Comparison of ENCODE assay signal across 29 cellular contexts in genomic region chr2:145483854-145484253, GRCh38.
"Had no signal": no experiment of that assay in that cellular context is flagged by ENCODE, and none has a peak within 500 bp of the region (broad histone marks: within the 10 kb centered on the region; RNA-seq: fewer than 3 reads in every experiment).

No MANE protein-coding gene starts in this region.

- H3K9me3 ChIP-seq: adrenal gland, body of pancreas, colonic mucosa, heart left ventricle had no signal

- H3K27ac ChIP-seq: adrenal gland, body of pancreas, cardiac muscle cell, colonic mucosa, heart left ventricle had no signal

- H3K4me1 ChIP-seq: adrenal gland, body of pancreas, colonic mucosa, heart left ventricle had no signal

- H3K36me3 ChIP-seq: adrenal gland, cardiac muscle cell, colonic mucosa, heart left ventricle had no signal

- H3K36me3 Mint-ChIP-seq: activated CD4-positive, alpha-beta memory T cell treated with anti-CD3 and anti-CD28 coated beads for 36 hours; activated CD8-positive, alpha-beta memory T cell treated with anti-CD3 and anti-CD28 coated beads, Interleukin-2, amount 10 ng/mL, durations not matched to agents 7 days and 5 days; activated naive CD4-positive, alpha-beta T cell treated with anti-CD3 and anti-CD28 coated beads, Interleukin-2, amount 50 U/mL, for 24 hours; activated naive CD8-positive, alpha-beta T cell treated with anti-CD3 and anti-CD28 coated beads for 36 hours had no signal

- FAIRE-seq: endometrium, frontal cortex had no signal

- H3K27me3 Mint-ChIP-seq: activated CD4-positive, alpha-beta memory T cell treated with anti-CD3 and anti-CD28 coated beads for 36 hours; activated CD4-positive, alpha-beta T cell treated with anti-CD3 and anti-CD28 coated beads for 36 hours; activated CD4-positive, alpha-beta T cell treated with anti-CD3 and anti-CD28 coated beads, Interleukin-2, amount 10 ng/mL, durations not matched to agents 24 days and 14 days; activated CD8-positive, alpha-beta memory T cell treated with anti-CD3 and anti-CD28 coated beads, Interleukin-2, amount 10 ng/mL, durations not matched to agents 7 days and 5 days; activated naive CD4-positive, alpha-beta T cell treated with anti-CD3 and anti-CD28 coated beads, Interleukin-2, amount 50 U/mL, for 24 hours; activated naive CD8-positive, alpha-beta T cell treated with anti-CD3 and anti-CD28 coated beads, Interleukin-2, amount 50 U/mL, for 24 hours had no signal

- ATAC-seq: activated CD8-positive, alpha-beta memory T cell treated with anti-CD3 and anti-CD28 coated beads, Interleukin-2, amount 10 ng/mL, durations not matched to agents 7 days and 5 days; activated CD8-positive, alpha-beta T cell treated with anti-CD3 and anti-CD28 coated beads, Interleukin-2, amount 10 ng/mL, durations not matched to agents 7 days and 5 days; activated naive CD8-positive, alpha-beta T cell treated with anti-CD3 and anti-CD28 coated beads, Interleukin-2, amount 50 U/mL, for 24 hours; body of pancreas; heart left ventricle had no signal

- H3K27me3 ChIP-seq: adrenal gland, body of pancreas, cardiac muscle cell, colonic mucosa, heart left ventricle had no signal

- H3K27ac Mint-ChIP-seq: activated CD4-positive, alpha-beta memory T cell treated with anti-CD3 and anti-CD28 coated beads for 36 hours; activated CD4-positive, alpha-beta T cell treated with anti-CD3 and anti-CD28 coated beads for 36 hours; activated CD4-positive, alpha-beta T cell treated with anti-CD3 and anti-CD28 coated beads, Interleukin-2, amount 10 ng/mL, durations not matched to agents 24 days and 14 days; activated CD8-positive, alpha-beta memory T cell treated with anti-CD3 and anti-CD28 coated beads, Interleukin-2, amount 10 ng/mL, durations not matched to agents 7 days and 5 days; activated CD8-positive, alpha-beta T cell treated with anti-CD3 and anti-CD28 coated beads, Interleukin-2, amount 10 ng/mL, durations not matched to agents 7 days and 5 days; activated naive CD4-positive, alpha-beta T cell treated with anti-CD3 and anti-CD28 coated beads for 36 hours; activated naive CD4-positive, alpha-beta T cell treated with anti-CD3 and anti-CD28 coated beads, Interleukin-2, amount 50 U/mL, for 24 hours; activated naive CD8-positive, alpha-beta T cell treated with anti-CD3 and anti-CD28 coated beads for 36 hours; activated naive CD8-positive, alpha-beta T cell treated with anti-CD3 and anti-CD28 coated beads, Interleukin-2, amount 50 U/mL, for 24 hours; activated T-helper 1 cell treated with anti-CD3 and anti-CD28 coated beads, Interleukin-12 subunit alpha, Interleukin-12 subunit beta, Interleukin-2, Interleukin-4 antibody, amounts not matched to agents 30 ng/mL and 10 ng/mL and 1 ng/mL, durations not matched to agents 14 hours and 24 hours and 36 hours; activated T-helper 2 cell treated with anti-CD3 and anti-CD28 coated beads, Interferon-gamma antibody, Interleukin-2, Interleukin-4, amounts not matched to agents 10 μg/mL and 5 μg/mL and 100 μg/mL, durations not matched to agents 14 hours and 24 hours and 36 hours had no signal

- H3K4me1 Mint-ChIP-seq: activated CD4-positive, alpha-beta T cell treated with anti-CD3 and anti-CD28 coated beads for 36 hours; activated CD4-positive, alpha-beta T cell treated with anti-CD3 and anti-CD28 coated beads, Interleukin-2, amount 10 ng/mL, durations not matched to agents 24 days and 14 days; activated CD8-positive, alpha-beta memory T cell treated with anti-CD3 and anti-CD28 coated beads, Interleukin-2, amount 10 ng/mL, durations not matched to agents 7 days and 5 days; activated naive CD4-positive, alpha-beta T cell treated with anti-CD3 and anti-CD28 coated beads, Interleukin-2, amount 50 U/mL, for 24 hours; activated naive CD8-positive, alpha-beta T cell treated with anti-CD3 and anti-CD28 coated beads for 36 hours; activated naive CD8-positive, alpha-beta T cell treated with anti-CD3 and anti-CD28 coated beads, Interleukin-2, amount 50 U/mL, for 24 hours had no signal

- DNase-seq: activated CD4-positive, alpha-beta memory T cell treated with anti-CD3 and anti-CD28 coated beads for 36 hours; activated CD4-positive, alpha-beta T cell treated with anti-CD3 and anti-CD28 coated beads for 36 hours; activated CD4-positive, alpha-beta T cell treated with anti-CD3 and anti-CD28 coated beads, Interleukin-2, amount 10 ng/mL, durations not matched to agents 24 days and 14 days; activated CD4-positive, CD25-positive, alpha-beta regulatory T cell; activated CD4-positive, CD25-positive, alpha-beta regulatory T cell treated with anti-CD3 and anti-CD28 coated beads, Interleukin-2, amount 50 U/mL, for 72 hours; activated CD8-positive, alpha-beta memory T cell treated with anti-CD3 and anti-CD28 coated beads, Interleukin-2, amount 10 ng/mL, durations not matched to agents 7 days and 5 days; activated CD8-positive, alpha-beta memory T cell treated with anti-CD3 and anti-CD28 coated beads, Interleukin-2, amount 50 U/mL, for 4 hours; activated CD8-positive, alpha-beta T cell treated with anti-CD3 and anti-CD28 coated beads, Interleukin-2, amount 10 ng/mL, durations not matched to agents 7 days and 5 days; activated effector memory CD4-positive, alpha-beta T cell treated with anti-CD3 and anti-CD28 coated beads, Interleukin-2, amount 50 U/mL, for 16 hours; activated naive CD4-positive, alpha-beta T cell treated with anti-CD3 and anti-CD28 coated beads for 36 hours; activated naive CD8-positive, alpha-beta T cell treated with anti-CD3 and anti-CD28 coated beads for 36 hours; activated naive CD8-positive, alpha-beta T cell treated with anti-CD3 and anti-CD28 coated beads, Interleukin-2, amount 50 U/mL, for 24 hours; activated T-cell treated with anti-CD3 and anti-CD28 coated beads, Interleukin-2, amount 50 U/mL, for 1 hour; activated T-cell treated with anti-CD3 and anti-CD28 coated beads, Interleukin-2, amount 50 U/mL, for 48 hours; adrenal gland; amygdala; body of pancreas; central memory CD4-positive, alpha-beta T cell; cerebellar nuclear complex; colonic mucosa; effector CD8-positive, alpha-beta T cell; glutamatergic neuron; heart left ventricle had no signal

- H3K9me3 Mint-ChIP-seq: activated CD4-positive, alpha-beta T cell treated with anti-CD3 and anti-CD28 coated beads, Interleukin-2, amount 10 ng/mL, durations not matched to agents 24 days and 14 days; activated naive CD4-positive, alpha-beta T cell treated with anti-CD3 and anti-CD28 coated beads for 36 hours; activated naive CD4-positive, alpha-beta T cell treated with anti-CD3 and anti-CD28 coated beads, Interleukin-2, amount 50 U/mL, for 24 hours; activated naive CD8-positive, alpha-beta T cell treated with anti-CD3 and anti-CD28 coated beads for 36 hours; activated naive CD8-positive, alpha-beta T cell treated with anti-CD3 and anti-CD28 coated beads, Interleukin-2, amount 50 U/mL, for 24 hours; activated T-helper 1 cell treated with anti-CD3 and anti-CD28 coated beads, Interleukin-12 subunit alpha, Interleukin-12 subunit beta, Interleukin-2, Interleukin-4 antibody, amounts not matched to agents 30 ng/mL and 10 ng/mL and 1 ng/mL, durations not matched to agents 14 hours and 24 hours and 36 hours; activated T-helper 2 cell treated with anti-CD3 and anti-CD28 coated beads, Interferon-gamma antibody, Interleukin-2, Interleukin-4, amounts not matched to agents 10 μg/mL and 5 μg/mL and 100 μg/mL, durations not matched to agents 14 hours and 24 hours and 36 hours had no signal

- H3K4me3 Mint-ChIP-seq: activated CD4-positive, alpha-beta memory T cell treated with anti-CD3 and anti-CD28 coated beads for 36 hours; activated CD4-positive, alpha-beta T cell treated with anti-CD3 and anti-CD28 coated beads for 36 hours; activated CD4-positive, alpha-beta T cell treated with anti-CD3 and anti-CD28 coated beads, Interleukin-2, amount 10 ng/mL, durations not matched to agents 24 days and 14 days; activated CD8-positive, alpha-beta memory T cell treated with anti-CD3 and anti-CD28 coated beads, Interleukin-2, amount 10 ng/mL, durations not matched to agents 7 days and 5 days; activated CD8-positive, alpha-beta T cell treated with anti-CD3 and anti-CD28 coated beads, Interleukin-2, amount 10 ng/mL, durations not matched to agents 7 days and 5 days; activated naive CD4-positive, alpha-beta T cell treated with anti-CD3 and anti-CD28 coated beads for 36 hours; activated naive CD4-positive, alpha-beta T cell treated with anti-CD3 and anti-CD28 coated beads, Interleukin-2, amount 50 U/mL, for 24 hours; activated naive CD8-positive, alpha-beta T cell treated with anti-CD3 and anti-CD28 coated beads for 36 hours; activated naive CD8-positive, alpha-beta T cell treated with anti-CD3 and anti-CD28 coated beads, Interleukin-2, amount 50 U/mL, for 24 hours; activated T-helper 1 cell treated with anti-CD3 and anti-CD28 coated beads, Interleukin-12 subunit alpha, Interleukin-12 subunit beta, Interleukin-2, Interleukin-4 antibody, amounts not matched to agents 30 ng/mL and 10 ng/mL and 1 ng/mL, durations not matched to agents 14 hours and 24 hours and 36 hours had no signal

- H3K4me3 ChIP-seq: adrenal gland, body of pancreas, cardiac muscle cell, colonic mucosa, heart left ventricle had no signal
